In genomic region chr12:14185441-14186192, GRCh38 we compare ENCODE assay signal across 8 cellular contexts.
DNase-seq lines count a peak whose midpoint lies in the region; ATAC-seq and TF ChIP-seq lines count a peak whose summit lies in the region.

No MANE protein-coding gene starts in this region.

- peak; percentile 76 for ATAC-seq in GM19035 (IDR thresholded peaks at IDR 0.05; ENCODE audit: unreplicated experiment)
- peak; percentile 47 for ATAC-seq in HG03108 (IDR thresholded peaks at IDR 0.05; ENCODE audit: unreplicated experiment)

- peak; percentile 72 for DNase-seq in D341Med (ENCODE audit: low spot score)
- DNase-seq in NCI-H2029 treated with DMSO at 0.1 percent for 48 hours (lab: John Stamatoyannopoulos, UW) = peak; percentile 29
- peak; percentile 51 for DNase-seq in germinal center (ENCODE audit: low spot score)
- DNase-seq in skeletal muscle cell (ENCODE audit: low read depth) = peak; percentile 4
- no peak for DNase-seq in T1000 (lab: John Stamatoyannopoulos, UW)

- no peak overlapping the region for H3K4me3 ChIP-seq in WI38 (ENCODE audit: low read depth, low read length)
- H3K4me3 ChIP-seq in skeletal muscle cell (ENCODE audit: low read depth, low read length) = no peak overlapping the region

- peak; percentile 65 for TF ChIP-seq CTCF in WI38 (IDR thresholded peaks at IDR 0.05; ENCODE audit: low read depth, low read length)
